ENCODE assay signal across 8 cellular contexts in genomic region chr20:13220857-13221297, GRCh38. TPM values are rescaled to one million over a fixed set of nuclear protein-coding genes. Genes with fewer than 3 reads are reported as not detected.
DNase-seq lines count a peak whose midpoint lies in the region; ATAC-seq and TF ChIP-seq lines count a peak whose summit lies in the region.

TSS of gene ISM1 (plus strand) at chr20:13221274. CDS start at chr20:13221777, 503 bp downstream.

- peaks cover 4% of the 10 kb centered on the region for H3K4me1 ChIP-seq in prostate gland (replicated peaks)

- peak; percentile 32 for ATAC-seq in GM18511 (IDR thresholded peaks at IDR 0.05; ENCODE audit: unreplicated experiment)
- no peak for ATAC-seq in HG03097 (IDR thresholded peaks at IDR 0.05; ENCODE audit: low FRiP score, unreplicated experiment)
- ATAC-seq in GM21447 (IDR thresholded peaks at IDR 0.05; ENCODE audit: unreplicated experiment) = no peak

- no peaks in the 10 kb centered on the region for H3K9me3 ChIP-seq in prostate gland

- peaks cover 2% of the 10 kb centered on the region for H3K27me3 ChIP-seq in prostate gland (replicated peaks; ENCODE audit: insufficient read depth)

- DNase-seq in HuH-7 (ENCODE audit: low spot score) (peak; percentile 52), glomerular visceral epithelial cell (ENCODE audit: extremely low spot score) (peak; percentile 27), prostate gland (ENCODE audit: low spot score) (no peak), RKO (ENCODE audit: low spot score) (no peak)
- DNase-seq in activated T-cell treated with anti-CD3 and anti-CD28 coated beads, Interleukin-2, amount 50 U/mL, for 1 hour = peak; percentile 66

- H3K27ac ChIP-seq in prostate gland = no peak within 1 kb of the TSS

- TF ChIP-seq CTCF in prostate gland (IDR thresholded peaks at IDR 0.05) = no peak

- H3K36me3 ChIP-seq in prostate gland = no peaks in the 10 kb centered on the region

- intact Hi-C loops in prostate gland (cut with DNase I) = no loop called here

- TF ChIP-seq POLR2A in prostate gland (IDR thresholded peaks at IDR 0.05) = no peak

- H3K4me3 ChIP-seq in prostate gland = peak within 1 kb of the TSS; percentile 38 to 40

- WGBS in prostate gland = 0% methylated on average over 26 of the region's 39 CpGs

RNA-seq across cellular contexts. Expression of gene ISM1, which starts in this region (rescaled TPM):
- 1 to 10 TPM in 1 of 2 donors, under 1 TPM in 1; 0.45 to 2.2 TPM for total RNA-seq in prostate gland

Comparison
In these comparisons a context has a peak if more than half of its experiments do, and no peak if none do; other contexts are left out.
1. DNase-seq: peak in HuH-7 (single experiment), activated T-cell treated with anti-CD3 and anti-CD28 coated beads, Interleukin-2, amount 50 U/mL, for 1 hour (single experiment) and glomerular visceral epithelial cell (single experiment); none in prostate gland (single experiment) and RKO (single experiment).